Comparison of ENCODE assay signal across 18 cellular contexts in the genomic region with DNA sequence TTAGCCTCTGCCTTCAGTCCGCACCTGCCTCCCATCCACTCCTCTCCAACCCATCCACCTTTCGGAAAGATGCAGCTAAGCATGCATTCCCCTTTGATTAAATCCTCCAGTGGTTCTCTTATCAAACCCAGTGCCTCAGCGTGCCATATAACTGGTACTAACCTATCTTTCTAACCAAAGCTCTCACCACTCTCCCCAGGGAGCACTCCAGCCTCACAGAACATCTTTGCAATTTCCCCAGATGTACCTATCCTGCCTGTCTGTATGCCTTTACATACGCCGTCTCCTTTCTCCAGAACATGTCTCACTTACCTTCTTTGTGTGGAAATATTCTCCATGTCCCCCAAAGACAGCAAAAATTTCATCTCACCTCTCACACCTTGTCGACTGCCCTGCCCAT.
"Had no signal": no experiment of that assay in that cellular context is flagged by ENCODE, and none has a peak within 500 bp of the region (broad histone marks: within the 10 kb centered on the region; RNA-seq: fewer than 3 reads in every experiment).

No MANE protein-coding gene starts in this region.

- ATAC-seq: effector memory CD8-positive, alpha-beta T cell; naive thymus-derived CD4-positive, alpha-beta T cell; stimulated activated memory B cell treated with anti-CD40 and anti-IgM and Interleukin-4, amounts not matched to agents 10 μg/mL and 1 μg/mL and 100 μg/mL, for 72 hours; upper lobe of right lung had no signal

- DNase-seq: activated CD4-positive, alpha-beta T cell treated with anti-CD3 and anti-CD28 coated beads for 1 hour; activated CD4-positive, alpha-beta T cell treated with anti-CD3 and anti-CD28 coated beads, Interleukin-2, amount 50 U/mL, for 4 hours; activated gamma-delta T cell; activated naive CD8-positive, alpha-beta T cell treated with anti-CD3 and anti-CD28 coated beads, Interleukin-2, amount 10 ng/mL, durations not matched to agents 7 days and 5 days; amygdala; effector memory CD8-positive, alpha-beta T cell; foreskin fibroblast; mesenchymal stem cell; naive thymus-derived CD4-positive, alpha-beta T cell; retina; spleen; stimulated activated CD4-positive, alpha-beta T cell treated with anti-CD3 and anti-CD28 coated beads, Interleukin-4, amount 100 ng/mL, for 4 hours; T-helper 2 cell; upper lobe of right lung; WERI-Rb-1 had no signal

- H3K27me3 ChIP-seq: cardiac muscle cell, spleen, upper lobe of right lung had no signal

- H3K27ac Mint-ChIP-seq: activated naive CD8-positive, alpha-beta T cell treated with anti-CD3 and anti-CD28 coated beads, Interleukin-2, amount 10 ng/mL, durations not matched to agents 7 days and 5 days; effector memory CD8-positive, alpha-beta T cell; stimulated activated memory B cell treated with anti-CD40 and anti-IgM and Interleukin-4, amounts not matched to agents 10 μg/mL and 1 μg/mL and 100 μg/mL, for 72 hours had no signal

- H3K36me3 ChIP-seq: cardiac muscle cell, spleen, upper lobe of right lung, WERI-Rb-1 had no signal

- H3K9me3 Mint-ChIP-seq: activated naive CD8-positive, alpha-beta T cell treated with anti-CD3 and anti-CD28 coated beads, Interleukin-2, amount 10 ng/mL, durations not matched to agents 7 days and 5 days; effector memory CD8-positive, alpha-beta T cell; naive thymus-derived CD4-positive, alpha-beta T cell; stimulated activated memory B cell treated with anti-CD40 and anti-IgM and Interleukin-4, amounts not matched to agents 10 μg/mL and 1 μg/mL and 100 μg/mL, for 72 hours had no signal

- H3K4me3 Mint-ChIP-seq: activated naive CD8-positive, alpha-beta T cell treated with anti-CD3 and anti-CD28 coated beads, Interleukin-2, amount 10 ng/mL, durations not matched to agents 7 days and 5 days; effector memory CD8-positive, alpha-beta T cell; naive thymus-derived CD4-positive, alpha-beta T cell; stimulated activated memory B cell treated with anti-CD40 and anti-IgM and Interleukin-4, amounts not matched to agents 10 μg/mL and 1 μg/mL and 100 μg/mL, for 72 hours had no signal

- H3K9me3 ChIP-seq: spleen, upper lobe of right lung had no signal

- H3K4me1 ChIP-seq: upper lobe of right lung had no signal

- H3K27ac ChIP-seq: cardiac muscle cell, hepatocyte, spleen, upper lobe of right lung, WERI-Rb-1 had no signal

- H3K4me3 ChIP-seq: cardiac muscle cell, hepatocyte, spleen, upper lobe of right lung had no signal

- H3K36me3 Mint-ChIP-seq: activated naive CD8-positive, alpha-beta T cell treated with anti-CD3 and anti-CD28 coated beads, Interleukin-2, amount 10 ng/mL, durations not matched to agents 7 days and 5 days; stimulated activated memory B cell treated with anti-CD40 and anti-IgM and Interleukin-4, amounts not matched to agents 10 μg/mL and 1 μg/mL and 100 μg/mL, for 72 hours had no signal
